ENCODE assay signal across 8 cellular contexts in the genomic region with DNA sequence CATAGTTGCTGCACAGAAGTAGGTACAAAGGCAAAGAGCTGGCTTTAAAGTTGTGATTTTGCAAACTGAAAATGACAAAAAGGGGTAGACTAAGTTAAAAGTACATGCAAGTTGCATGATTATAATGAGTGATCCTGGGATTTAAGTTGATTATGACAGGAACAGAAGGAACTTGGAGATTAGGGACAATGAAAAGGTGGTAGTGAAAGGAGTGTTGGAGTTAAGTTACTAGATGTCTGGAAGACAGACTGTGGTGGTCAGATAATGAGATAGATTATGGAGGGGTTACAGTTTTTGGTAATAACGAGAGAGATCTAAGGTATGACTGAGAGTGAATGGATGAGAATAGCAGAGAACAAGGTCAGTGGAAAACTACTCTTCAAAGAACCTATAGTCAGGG. TPM values are rescaled to one million over a fixed set of nuclear protein-coding genes. Genes with fewer than 3 reads are reported as not detected.
"Had no signal": no experiment of that assay in that cellular context is flagged by ENCODE, and none has a peak within 500 bp of the region (broad histone marks: within the 10 kb centered on the region; RNA-seq: fewer than 3 reads in every experiment).

No MANE protein-coding gene starts in this region.

- H3K4me2 ChIP-seq: GM23338 had no signal

- FAIRE-seq: H1, H54, HTR-8/SVneo had no signal

- H2AFZ ChIP-seq: GM23338 had no signal

- ATAC-seq: GM23338 had no signal

- DNase-seq: H9, HCEC 1CT, IMR-90 had no signal

- H3K4me3 ChIP-seq: GM23338 had no signal

RNA-seq across cellular contexts. Expression of a gene that starts 29.1 kb away (rescaled TPM):
- total RNA-seq: GM23338, H1, H9, HT-29, IMR-90 had no signal
- polyA plus RNA-seq: GM23338, H1, IMR-90 had no signal

RNA-seq across cellular contexts. Expression of a gene that starts 31.9 kb away (rescaled TPM):
- total RNA-seq: HT-29 had no signal

RNA-seq across cellular contexts. Expression of a gene that starts 39.2 kb away (rescaled TPM):
- total RNA-seq: GM23338, H1, HT-29, IMR-90 had no signal
- polyA plus RNA-seq: GM23338, IMR-90 had no signal
